In the genomic region with DNA sequence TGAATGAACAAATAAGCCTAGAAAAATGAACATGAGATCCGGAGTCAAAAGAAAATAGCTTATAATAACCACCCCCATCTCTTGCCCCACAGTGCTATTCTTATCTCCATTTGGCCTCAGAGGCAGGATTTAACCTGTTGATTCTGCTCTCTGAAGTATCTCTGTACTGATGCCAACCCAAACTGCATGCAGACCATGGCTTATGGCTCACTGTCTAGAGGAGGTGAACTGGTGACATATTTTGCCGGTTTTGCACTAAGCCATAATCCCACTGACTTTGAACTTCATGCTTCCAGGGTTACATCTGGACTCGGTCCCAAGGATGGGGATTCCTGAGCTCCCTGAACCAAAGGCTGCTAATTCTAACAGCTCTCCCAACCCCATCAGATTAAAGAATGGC, we compare ENCODE assay signal across 27 cellular contexts.
"Had no signal": no experiment of that assay in that cellular context is flagged by ENCODE, and none has a peak within 500 bp of the region (broad histone marks: within the 10 kb centered on the region; RNA-seq: fewer than 3 reads in every experiment).

No MANE protein-coding gene starts in this region.

- H3K9me3 Mint-ChIP-seq: activated B cell treated with CpG ODN at 0.5 μM for 24 hours; activated CD8-positive, alpha-beta T cell treated with anti-CD3 and anti-CD28 coated beads for 36 hours; activated naive CD8-positive, alpha-beta T cell treated with anti-CD3 and anti-CD28 coated beads, Interleukin-2, amount 50 U/mL, for 24 hours; activated T-cell treated with anti-CD3 and anti-CD28 coated beads, Interleukin-2, amount 50 U/mL, for 4 hours; activated T-helper 17 cell treated with anti-CD3 and anti-CD28 coated beads, Interleukin-2, amount 50 U/mL, for 72 hours; natural killer cell treated with Interleukin-12 subunit alpha and Interleukin-12 subunit beta and Interleukin-15 and Interleukin-18, amount 100 ng/mL, for 72 hours had no signal

- H3K27ac Mint-ChIP-seq: activated B cell treated with CpG ODN at 0.5 μM for 24 hours; activated CD8-positive, alpha-beta T cell treated with anti-CD3 and anti-CD28 coated beads for 36 hours; activated naive CD4-positive, alpha-beta T cell treated with anti-CD3 and anti-CD28 coated beads, Interleukin-2, amount 50 U/mL, for 24 hours; activated naive CD8-positive, alpha-beta T cell treated with anti-CD3 and anti-CD28 coated beads, Interleukin-2, amount 50 U/mL, for 24 hours; activated T-helper 17 cell treated with anti-CD3 and anti-CD28 coated beads, Interleukin-2, amount 50 U/mL, for 72 hours; natural killer cell treated with Interleukin-12 subunit alpha and Interleukin-12 subunit beta and Interleukin-15 and Interleukin-18, amount 100 ng/mL, for 72 hours; progenitor cell of endocrine pancreas; stimulated activated naive B cell treated with anti-CD40 and anti-IgM and Interleukin-4, amounts not matched to agents 10 μg/mL and 1 μg/mL and 100 μg/mL, for 72 hours had no signal

- H3K36me3 Mint-ChIP-seq: activated naive CD4-positive, alpha-beta T cell treated with anti-CD3 and anti-CD28 coated beads, Interleukin-2, amount 50 U/mL, for 24 hours; natural killer cell treated with Interleukin-12 subunit alpha and Interleukin-12 subunit beta and Interleukin-15 and Interleukin-18, amount 100 ng/mL, for 72 hours; stimulated activated naive B cell treated with anti-CD40 and anti-IgM and Interleukin-4, amounts not matched to agents 10 μg/mL and 1 μg/mL and 100 μg/mL, for 72 hours had no signal

- H3K9me3 ChIP-seq: esophagus muscularis mucosa, heart right ventricle, mucosa of descending colon, suprapubic skin, tibial nerve had no signal

- H3K27me3 ChIP-seq: esophagus muscularis mucosa, suprapubic skin, tibial nerve had no signal

- H3K4me1 ChIP-seq: esophagus muscularis mucosa, heart right ventricle, tibial nerve had no signal

- H3K27ac ChIP-seq: esophagus muscularis mucosa, heart right ventricle, suprapubic skin, tibial nerve had no signal

- DNase-seq: activated B cell treated with CpG ODN at 0.5 μM for 24 hours; activated CD4-positive, alpha-beta T cell treated with anti-CD3 and anti-CD28 coated beads, Interleukin-2, amount 50 U/mL, for 1 hour; activated CD8-positive, alpha-beta T cell treated with anti-CD3 and anti-CD28 coated beads for 36 hours; activated naive CD8-positive, alpha-beta T cell treated with anti-CD3 and anti-CD28 coated beads, Interleukin-2, amount 50 U/mL, for 24 hours; activated T-cell treated with anti-CD3 and anti-CD28 coated beads, Interleukin-2, amount 50 U/mL, for 4 hours; amygdala; dermis blood vessel endothelial cell; effector CD4-positive, alpha-beta T cell; foreskin melanocyte; heart right ventricle; kidney glomerular epithelial cell; mesendoderm; mucosa of descending colon; small intestine; stimulated activated CD4-positive, alpha-beta T cell treated with anti-CD3 and anti-CD28 coated beads, Interleukin-1b, Interleukin-23, amount 100 ng/mL, for 48 hours; stimulated activated CD4-positive, alpha-beta T cell treated with anti-CD3 and anti-CD28 coated beads, Interleukin-4, amount 100 ng/mL, for 4 hours; stimulated activated CD8-positive, alpha-beta memory T cell treated with anti-CD3 and anti-CD28 coated beads, Interleukin-4, amount 100 ng/mL, for 48 hours; stimulated activated naive B cell treated with anti-CD40 and anti-IgM and Interleukin-4, amounts not matched to agents 10 μg/mL and 1 μg/mL and 100 μg/mL, for 72 hours had no signal

- H3K36me3 ChIP-seq: esophagus muscularis mucosa, heart right ventricle, suprapubic skin, tibial nerve had no signal

- H3K4me3 Mint-ChIP-seq: activated B cell treated with CpG ODN at 0.5 μM for 24 hours; activated CD8-positive, alpha-beta T cell treated with anti-CD3 and anti-CD28 coated beads for 36 hours; activated naive CD4-positive, alpha-beta T cell treated with anti-CD3 and anti-CD28 coated beads, Interleukin-2, amount 50 U/mL, for 24 hours; activated naive CD8-positive, alpha-beta T cell treated with anti-CD3 and anti-CD28 coated beads, Interleukin-2, amount 50 U/mL, for 24 hours; activated T-cell treated with anti-CD3 and anti-CD28 coated beads, Interleukin-2, amount 50 U/mL, for 4 hours; activated T-helper 17 cell treated with anti-CD3 and anti-CD28 coated beads, Interleukin-2, amount 50 U/mL, for 72 hours; natural killer cell treated with Interleukin-12 subunit alpha and Interleukin-12 subunit beta and Interleukin-15 and Interleukin-18, amount 100 ng/mL, for 72 hours; stimulated activated naive B cell treated with anti-CD40 and anti-IgM and Interleukin-4, amounts not matched to agents 10 μg/mL and 1 μg/mL and 100 μg/mL, for 72 hours had no signal

- H3K4me1 Mint-ChIP-seq: activated B cell treated with CpG ODN at 0.5 μM for 24 hours; activated naive CD4-positive, alpha-beta T cell treated with anti-CD3 and anti-CD28 coated beads, Interleukin-2, amount 50 U/mL, for 24 hours; activated naive CD8-positive, alpha-beta T cell treated with anti-CD3 and anti-CD28 coated beads, Interleukin-2, amount 50 U/mL, for 24 hours; activated T-helper 17 cell treated with anti-CD3 and anti-CD28 coated beads, Interleukin-2, amount 50 U/mL, for 72 hours; stimulated activated naive B cell treated with anti-CD40 and anti-IgM and Interleukin-4, amounts not matched to agents 10 μg/mL and 1 μg/mL and 100 μg/mL, for 72 hours had no signal

- H3K4me3 ChIP-seq: esophagus muscularis mucosa, heart right ventricle, lung, mucosa of descending colon, suprapubic skin, tibial nerve had no signal

- ATAC-seq: activated CD8-positive, alpha-beta T cell treated with anti-CD3 and anti-CD28 coated beads for 36 hours; activated naive CD8-positive, alpha-beta T cell treated with anti-CD3 and anti-CD28 coated beads, Interleukin-2, amount 50 U/mL, for 24 hours; activated T-cell treated with anti-CD3 and anti-CD28 coated beads, Interleukin-2, amount 50 U/mL, for 4 hours; activated T-helper 17 cell treated with anti-CD3 and anti-CD28 coated beads, Interleukin-2, amount 50 U/mL, for 72 hours; heart right ventricle; mucosa of descending colon; natural killer cell treated with Interleukin-12 subunit alpha and Interleukin-12 subunit beta and Interleukin-15 and Interleukin-18, amount 100 ng/mL, for 72 hours; sciatic nerve; stimulated activated naive B cell treated with anti-CD40 and anti-IgM and Interleukin-4, amounts not matched to agents 10 μg/mL and 1 μg/mL and 100 μg/mL, for 72 hours had no signal
